8 cellular contexts compared by ENCODE assay signal in the genomic region with DNA sequence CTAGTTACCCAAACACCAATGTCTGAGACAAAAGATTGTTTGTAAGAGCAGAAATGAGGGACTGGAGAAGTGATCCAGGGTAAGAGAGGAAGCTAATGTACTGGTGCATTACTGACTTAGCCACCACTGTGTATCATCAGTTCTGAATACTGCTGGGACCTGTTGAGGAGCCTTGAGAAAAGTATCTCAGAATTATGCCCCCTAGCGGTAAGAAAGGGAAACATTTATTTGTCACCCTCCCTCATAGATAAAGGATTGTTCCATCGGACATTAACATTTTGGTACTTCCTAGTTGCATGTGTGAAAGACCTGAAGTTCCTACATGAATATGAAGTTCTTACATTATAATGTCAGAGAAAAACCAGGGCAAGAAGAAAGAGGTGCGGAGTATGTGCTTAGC.
A peak's percentile ranks its signal among the peaks of the same experiment; 100 is the strongest.
DNase-seq lines count a peak whose midpoint lies in the region; ATAC-seq and TF ChIP-seq lines count a peak whose summit lies in the region.

No MANE protein-coding gene starts in this region.

- no peak overlapping the region for H3K4me3 Mint-ChIP-seq in stimulated activated naive CD8-positive, alpha-beta T cell treated with anti-CD3 and anti-CD28 coated beads, Interleukin-15, amount 100 ng/mL, for 72 hours

- CTCF ChIA-PET in HEK293T (lab: Yijun Ruan, JAX) (no interaction called here), PC-9 (lab: Charles Lee) (no interaction called here)

- no peaks in the 10 kb centered on the region for H3K27me3 Mint-ChIP-seq in stimulated activated naive CD8-positive, alpha-beta T cell treated with anti-CD3 and anti-CD28 coated beads, Interleukin-15, amount 100 ng/mL, for 72 hours

- intact Hi-C loops in PC-9 (cut with micrococcal nuclease; ENCODE audit: unreplicated experiment): no loop called here

- no TSS peak for BruUV-seq in PC-9 (replicated peaks; lab: Mats Ljungman, UMichigan)

- no peaks in the 10 kb centered on the region for H3F3A ChIP-seq in PC-9 (ENCODE audit: insufficient read depth, low read depth)

- DNase-seq in ELR (ENCODE audit: low read depth): peak; percentile 10
- peak; percentile 25 for DNase-seq in HEK293T (ENCODE audit: extremely low spot score)
- no peak for DNase-seq in PC-9
- peak; percentile 55 for DNase-seq in iPS DF 6.9 (ENCODE audit: low read depth, low spot score)
- no peak for DNase-seq in stimulated activated naive CD8-positive, alpha-beta T cell treated with anti-CD3 and anti-CD28 coated beads, Interleukin-15, amount 100 ng/mL, for 72 hours
- no peak for DNase-seq in activated naive CD4-positive, alpha-beta T cell treated with anti-CD3 and anti-CD28 coated beads, Interleukin-2, amount 50 U/mL, for 16 hours

- H3K9me3 ChIP-seq in PC-9 (ENCODE audit: insufficient read depth, low read depth) (peaks cover 6% of the 10 kb centered on the region; the same call in 1 of the 2 replicates), iPS DF 6.9 (ENCODE audit: control insufficient read depth, insufficient read depth, low read length) (no peaks in the 10 kb centered on the region)

- H3K27me3 ChIP-seq in PC-9 (ENCODE audit: insufficient read depth, low read depth): no peaks in the 10 kb centered on the region
- no peaks in the 10 kb centered on the region for H3K27me3 ChIP-seq in iPS DF 6.9 (ENCODE audit: control insufficient read depth, insufficient read depth, low read length)

- no CpG with 5 or more reads among the region's 3 CpGs for WGBS in iPS DF 6.9 (ENCODE audit: insufficient coverage, insufficient read length)

- H3K27ac ChIP-seq in PC-9 (no peak overlapping the region), iPS DF 6.9 (ENCODE audit: low read length) (no peak overlapping the region)

- H3K4me1 Mint-ChIP-seq in stimulated activated naive CD8-positive, alpha-beta T cell treated with anti-CD3 and anti-CD28 coated beads, Interleukin-15, amount 100 ng/mL, for 72 hours: no peaks in the 10 kb centered on the region

- H3K36me3 ChIP-seq in PC-9 (ENCODE audit: low read depth): no peaks in the 10 kb centered on the region
- no peaks in the 10 kb centered on the region for H3K36me3 ChIP-seq in iPS DF 6.9 (ENCODE audit: control insufficient read depth, insufficient read depth, low read length)

- H3K4me3 ChIP-seq in PC-9: no peak overlapping the region
- H3K4me3 ChIP-seq in iPS DF 6.9 (ENCODE audit: low read length): no peak overlapping the region

- POLR2A ChIA-PET in HEK293T (lab: Yijun Ruan, JAX): no interaction called here
- POLR2A ChIA-PET in PC-9 (lab: Charles Lee; ENCODE audit: unreplicated experiment): no interaction called here

- peaks cover 4% of the 10 kb centered on the region for H3K4me1 ChIP-seq in PC-9 (replicated peaks; ENCODE audit: insufficient read depth)
- no peaks in the 10 kb centered on the region for H3K4me1 ChIP-seq in iPS DF 6.9 (ENCODE audit: control insufficient read depth, insufficient read depth, low read length)

- H3K79me2 ChIP-seq in PC-9 (ENCODE audit: low read depth): no peaks in the 10 kb centered on the region

- no peak overlapping the region for H2AFZ ChIP-seq in PC-9

- H3K27ac Mint-ChIP-seq in stimulated activated naive CD8-positive, alpha-beta T cell treated with anti-CD3 and anti-CD28 coated beads, Interleukin-15, amount 100 ng/mL, for 72 hours: no peak overlapping the region

- peak; percentile 72 for TF ChIP-seq CTCF in PC-9 (conservative IDR thresholded peaks at IDR 0.05)

- H3K9me3 Mint-ChIP-seq in stimulated activated naive CD8-positive, alpha-beta T cell treated with anti-CD3 and anti-CD28 coated beads, Interleukin-15, amount 100 ng/mL, for 72 hours: no peaks in the 10 kb centered on the region

- H4K20me1 ChIP-seq in PC-9 (ENCODE audit: insufficient read depth): no peaks in the 10 kb centered on the region

- no peaks in the 10 kb centered on the region; the same call in 1 of the 2 replicates for H3K9me2 ChIP-seq in PC-9 (ENCODE audit: insufficient read depth)

- H3K4me2 ChIP-seq in PC-9: no peak overlapping the region

- ATAC-seq in GM19324 (IDR thresholded peaks at IDR 0.05; ENCODE audit: low FRiP score, unreplicated experiment) (no peak), HG03565 (IDR thresholded peaks at IDR 0.05; ENCODE audit: unreplicated experiment) (no peak)
- no peak for ATAC-seq in stimulated activated naive CD8-positive, alpha-beta T cell treated with anti-CD3 and anti-CD28 coated beads, Interleukin-15, amount 100 ng/mL, for 72 hours

TF ChIP-seq in HEK293T, 16 proteins besides CTCF, POLR2A, EP300 and RAD21:
- TF ChIP-seq TARDBP (IDR thresholded peaks at IDR 0.05) (no peak), L3MBTL2 (conservative IDR thresholded peaks at IDR 0.05) (no peak), ARNT (IDR thresholded peaks at IDR 0.05) (no peak), SP1 (IDR thresholded peaks at IDR 0.05) (no peak), LEF1 (IDR thresholded peaks at IDR 0.05; ENCODE audit: borderline replicate concordance) (no peak), NFRKB (IDR thresholded peaks at IDR 0.05) (no peak), ZNF384 (IDR thresholded peaks at IDR 0.05) (no peak)

Comparison
In these comparisons a context has a peak if more than half of its experiments do, and no peak if none do; other contexts are left out.
1. DNase-seq: peak in ELR (single experiment), HEK293T (single experiment) and iPS DF 6.9 (single experiment); none in PC-9 (0 of 2), stimulated activated naive CD8-positive, alpha-beta T cell treated with anti-CD3 and anti-CD28 coated beads, Interleukin-15, amount 100 ng/mL, for 72 hours (0 of 2) and activated naive CD4-positive, alpha-beta T cell treated with anti-CD3 and anti-CD28 coated beads, Interleukin-2, amount 50 U/mL, for 16 hours (single experiment).